Comparison of ENCODE assay signal across 1 cellular context in genomic region chr11:66063900-66064299, GRCh38.
TF ChIP-seq lines count a peak whose summit lies in the region.

No MANE protein-coding gene starts in this region.

TF ChIP-seq in K562, 482 proteins besides CTCF, POLR2A, EP300 and RAD21:
- peak; percentile 81 for TF ChIP-seq RBM25 (IDR thresholded peaks at IDR 0.05; ENCODE audit: low read depth, low read length, severe bottlenecking)
- no peak for TF ChIP-seq HNRNPUL1 (IDR thresholded peaks at IDR 0.05; ENCODE audit: low read length)
TF ChIP-seq in K562: peak in this region for 1.
